In genomic region chr21:42806489-42807140, GRCh38 we compare ENCODE assay signal across 21 cellular contexts.
DNase-seq lines count a peak whose midpoint lies in the region; ATAC-seq and TF ChIP-seq lines count a peak whose summit lies in the region.
"Had no signal": no experiment of that assay in that cellular context is flagged by ENCODE, and none has a peak within 500 bp of the region (broad histone marks: within the 10 kb centered on the region; RNA-seq: fewer than 3 reads in every experiment).

No MANE protein-coding gene starts in this region.

- peak overlapping the region; percentile 91 for H3K56ac ChIP-seq in mesendoderm (ENCODE audit: low read length)

- WGBS in heart right ventricle, 2 donors = 53 to 56% methylated on average over 14 of the region's 14 CpGs
- WGBS in mesendoderm (ENCODE audit: extremely low coverage, insufficient coverage, low lambda C conversion rate) = no CpG with 5 or more reads among the region's 14 CpGs

- no peak overlapping the region for H3K4me2 ChIP-seq in mesendoderm (ENCODE audit: low read length)

- H3K79me1 ChIP-seq in mesendoderm (ENCODE audit: low read length) = no peaks in the 10 kb centered on the region

- intact Hi-C loops in heart right ventricle (cut with DNase I) = no loop called here
- intact Hi-C loops in left cardiac atrium (cut with DNase I) = no loop called here
- intact Hi-C loops in upper lobe of right lung (cut with DNase I) = no loop called here

- no peak overlapping the region for H4K5ac ChIP-seq in mesendoderm (ENCODE audit: low read length)

- H3K36me3 Mint-ChIP-seq in natural killer cell treated with Interleukin-12 subunit alpha and Interleukin-12 subunit beta and Interleukin-15 and Interleukin-18, amount 100 ng/mL, for 72 hours = no peaks in the 10 kb centered on the region
- H3K36me3 Mint-ChIP-seq: CD4-positive, alpha-beta memory T cell; memory B cell had no signal

- no peak overlapping the region for H3K4me3 Mint-ChIP-seq in natural killer cell treated with Interleukin-12 subunit alpha and Interleukin-12 subunit beta and Interleukin-15 and Interleukin-18, amount 100 ng/mL, for 72 hours
- H3K4me3 Mint-ChIP-seq: CD4-positive, alpha-beta memory T cell; memory B cell; T-helper 17 cell had no signal

- ATAC-seq in heart right ventricle (peak in 6 of 8 donors; percentile 33 to 55 (median 47)), left cardiac atrium (no peak), upper lobe of right lung (peak; percentile 58), GM19467 (IDR thresholded peaks at IDR 0.05; ENCODE audit: unreplicated experiment) (no peak), GM18502 (IDR thresholded peaks at IDR 0.05; ENCODE audit: poor library complexity, unreplicated experiment) (no peak)
- ATAC-seq in natural killer cell treated with Interleukin-12 subunit alpha and Interleukin-12 subunit beta and Interleukin-15 and Interleukin-18, amount 100 ng/mL, for 72 hours = no peak
- ATAC-seq: HCT116, K562, T-helper 17 cell had no signal

- no peak overlapping the region for H2BK15ac ChIP-seq in mesendoderm (replicated peaks; ENCODE audit: low read depth)

- DNase-seq in heart right ventricle (no peak), left cardiac atrium (no peak), WERI-Rb-1 (peak; percentile 44), mesendoderm (peak; percentile 98), upper lobe of right lung (no peak)
- DNase-seq in natural killer cell treated with Interleukin-12 subunit alpha and Interleukin-12 subunit beta and Interleukin-15 and Interleukin-18, amount 100 ng/mL, for 72 hours (ENCODE audit: low spot score) = no peak
- DNase-seq: activated effector memory CD4-positive, alpha-beta T cell treated with Interleukin-2 at 50 U/mL for 16 hours; CD4-positive, alpha-beta memory T cell; effector CD8-positive, alpha-beta T cell; esophagus squamous epithelium; MM.1S; ovary; sigmoid colon; SJCRH30; T-helper 17 cell had no signal

- peak overlapping the region; percentile 87 for H2AK5ac ChIP-seq in mesendoderm (ENCODE audit: low read length)

- no peak for TF ChIP-seq CTCF in heart right ventricle (IDR thresholded peaks at IDR 0.05)
- TF ChIP-seq CTCF in WERI-Rb-1 (IDR thresholded peaks at IDR 0.05; ENCODE audit: low read depth, low read length) = no peak
- no peak for TF ChIP-seq CTCF in upper lobe of right lung (IDR thresholded peaks at IDR 0.05)

- peak overlapping the region; percentile 97 for H4K8ac ChIP-seq in mesendoderm (ENCODE audit: low read depth, low read length)

- H3K27me3 Mint-ChIP-seq in natural killer cell treated with Interleukin-12 subunit alpha and Interleukin-12 subunit beta and Interleukin-15 and Interleukin-18, amount 100 ng/mL, for 72 hours = peaks cover 20 to 33% of the 10 kb centered on the region in 2 donors

- H3K27me3 ChIP-seq in heart right ventricle (peaks cover 0 to 40% (median 15%) of the 10 kb centered on the region in 7 donors), WERI-Rb-1 (ENCODE audit: insufficient read depth, low read depth, severe bottlenecking) (no peaks in the 10 kb centered on the region), mesendoderm (ENCODE audit: insufficient read depth, low read length, poor library complexity) (no peaks in the 10 kb centered on the region), upper lobe of right lung (no peaks in the 10 kb centered on the region)
- H3K27me3 ChIP-seq: esophagus squamous epithelium, ovary, SJCRH30 had no signal

- H3K27ac ChIP-seq in heart right ventricle (peak overlapping the region in 4 of 10 donors; percentile 29 to 46 (median 30)), WERI-Rb-1 (peak overlapping the region; percentile 34), mesendoderm (ENCODE audit: low read depth, low read length) (peak overlapping the region; percentile 100), upper lobe of right lung (no peak overlapping the region)
- H3K27ac ChIP-seq: esophagus squamous epithelium, ovary, sigmoid colon, SJCRH30, VCaP had no signal

- no peak overlapping the region for H3K27ac Mint-ChIP-seq in natural killer cell treated with Interleukin-12 subunit alpha and Interleukin-12 subunit beta and Interleukin-15 and Interleukin-18, amount 100 ng/mL, for 72 hours
- H3K27ac Mint-ChIP-seq: CD4-positive, alpha-beta memory T cell; memory B cell; T-helper 17 cell had no signal

- H3K23ac ChIP-seq in mesendoderm (ENCODE audit: low read length) = peak overlapping the region; percentile 59

- H3K4ac ChIP-seq in mesendoderm (ENCODE audit: low read depth, low read length) = peak overlapping the region; percentile 100

- H3K4me3 ChIP-seq in heart right ventricle (no peak overlapping the region), WERI-Rb-1 (ENCODE audit: low read depth, low read length) (no peak overlapping the region), mesendoderm (ENCODE audit: low read length) (no peak overlapping the region), upper lobe of right lung (no peak overlapping the region)
- H3K4me3 ChIP-seq: esophagus squamous epithelium, K562, ovary, sigmoid colon, SJCRH30 had no signal

- peak overlapping the region; percentile 54 for H3K9ac ChIP-seq in mesendoderm (ENCODE audit: low read length)

- peak overlapping the region; percentile 99 for H2BK5ac ChIP-seq in mesendoderm (ENCODE audit: low read length)

- H3K79me2 ChIP-seq in mesendoderm (ENCODE audit: control insufficient read depth, insufficient read depth, low read length) = no peaks in the 10 kb centered on the region

- H2BK120ac ChIP-seq in mesendoderm (ENCODE audit: low read depth, low read length) = peak overlapping the region; percentile 99

- no peaks in the 10 kb centered on the region for H3K9me3 ChIP-seq in heart right ventricle
- no peaks in the 10 kb centered on the region for H3K9me3 ChIP-seq in WERI-Rb-1 (ENCODE audit: severe bottlenecking)
- no peaks in the 10 kb centered on the region for H3K9me3 ChIP-seq in upper lobe of right lung
- H3K9me3 ChIP-seq: esophagus squamous epithelium, ovary, sigmoid colon, SJCRH30 had no signal

- H3K36me3 ChIP-seq in heart right ventricle (no peaks in the 10 kb centered on the region), WERI-Rb-1 (no peaks in the 10 kb centered on the region), mesendoderm (ENCODE audit: control insufficient read depth, insufficient read depth, low read length) (no peaks in the 10 kb centered on the region), upper lobe of right lung (no peaks in the 10 kb centered on the region)
- H3K36me3 ChIP-seq: esophagus squamous epithelium, ovary, sigmoid colon, SJCRH30 had no signal

- peaks cover 0 to 10% (median 5%) of the 10 kb centered on the region in 9 donors for H3K4me1 ChIP-seq in heart right ventricle
- H3K4me1 ChIP-seq in mesendoderm (ENCODE audit: control insufficient read depth, low read depth, low read length) = peaks cover 12% of the 10 kb centered on the region
- H3K4me1 ChIP-seq in upper lobe of right lung = no peaks in the 10 kb centered on the region
- H3K4me1 ChIP-seq: sigmoid colon, SJCRH30 had no signal

- no peaks in the 10 kb centered on the region for H3K9me3 Mint-ChIP-seq in natural killer cell treated with Interleukin-12 subunit alpha and Interleukin-12 subunit beta and Interleukin-15 and Interleukin-18, amount 100 ng/mL, for 72 hours
- H3K9me3 Mint-ChIP-seq: CD4-positive, alpha-beta memory T cell; memory B cell had no signal

- no peaks in the 10 kb centered on the region for H3K4me1 Mint-ChIP-seq in natural killer cell treated with Interleukin-12 subunit alpha and Interleukin-12 subunit beta and Interleukin-15 and Interleukin-18, amount 100 ng/mL, for 72 hours (ENCODE audit: low read depth in 2 of 2)
- H3K4me1 Mint-ChIP-seq: CD4-positive, alpha-beta memory T cell; memory B cell had no signal

- peak overlapping the region; percentile 98 for H3K18ac ChIP-seq in mesendoderm (ENCODE audit: low read length)

Comparison
In these comparisons a context has a peak if more than half of its experiments do, and no peak if none do; other contexts are left out.
1. ATAC-seq: peak in heart right ventricle (6 of 8) and upper lobe of right lung (single experiment); none in left cardiac atrium (0 of 2), GM19467 (single experiment), GM18502 (single experiment) and natural killer cell treated with Interleukin-12 subunit alpha and Interleukin-12 subunit beta and Interleukin-15 and Interleukin-18, amount 100 ng/mL, for 72 hours (0 of 2).
2. DNase-seq: peak in WERI-Rb-1 (single experiment) and mesendoderm (single experiment); none in heart right ventricle (0 of 2), left cardiac atrium (single experiment), upper lobe of right lung (single experiment) and natural killer cell treated with Interleukin-12 subunit alpha and Interleukin-12 subunit beta and Interleukin-15 and Interleukin-18, amount 100 ng/mL, for 72 hours (single experiment).